In the genomic region with DNA sequence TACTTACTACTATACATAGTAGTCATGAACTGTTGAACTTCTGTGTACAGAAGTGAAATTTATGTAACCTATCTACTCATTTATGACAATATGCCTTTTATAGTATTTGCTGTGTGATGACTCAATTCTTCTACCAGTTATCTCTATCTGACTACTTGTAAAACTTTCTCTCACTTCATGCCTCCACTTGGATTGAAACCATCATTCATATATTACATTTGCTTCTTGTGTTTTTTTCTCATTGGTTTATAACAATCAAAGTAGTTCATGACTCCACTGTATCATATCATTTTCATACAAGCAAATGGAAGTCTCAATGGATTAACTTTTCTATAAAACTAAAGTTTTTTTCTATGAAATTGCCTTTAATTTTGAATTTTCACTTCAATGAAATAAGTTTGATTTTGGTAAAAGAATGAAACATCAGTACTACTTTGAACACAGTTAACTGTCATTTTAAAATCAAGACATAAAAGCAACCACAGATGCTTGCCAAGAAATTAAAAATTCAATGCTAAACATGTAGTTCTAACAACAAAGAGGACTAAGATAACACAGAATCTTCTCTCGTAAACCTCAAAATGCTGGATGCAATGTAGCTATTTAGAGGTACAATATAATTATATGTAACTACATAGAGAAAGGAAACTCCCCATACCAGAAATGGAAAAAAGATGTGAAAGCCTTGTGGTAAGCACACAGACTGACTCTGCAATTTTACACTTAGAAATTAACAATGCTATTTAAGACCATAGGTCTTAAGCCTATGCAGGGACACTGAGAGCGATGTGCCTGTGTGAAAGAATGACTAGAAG, we compare ENCODE assay signal across 8 cellular contexts. TPM values are rescaled to one million over a fixed set of nuclear protein-coding genes. Genes with fewer than 3 reads are reported as not detected.
DNase-seq lines count a peak whose midpoint lies in the region; ATAC-seq, FAIRE-seq and TF ChIP-seq lines count a peak whose summit lies in the region.

No MANE protein-coding gene starts in this region.

- TF ChIP-seq CTCF in colonic mucosa (IDR thresholded peaks at IDR 0.05): no peak
- no peak for TF ChIP-seq CTCF in SK-N-SH (IDR thresholded peaks at IDR 0.05)
- TF ChIP-seq CTCF in D721Med (IDR thresholded peaks at IDR 0.05; ENCODE audit: insufficient read depth, missing control alignments): no peak

- no peaks in the 10 kb centered on the region for H3F3A ChIP-seq in SK-N-SH (replicated peaks; ENCODE audit: insufficient read depth)

- no peak for TF ChIP-seq EP300 in SK-N-SH (IDR thresholded peaks at IDR 0.05; ENCODE audit: borderline replicate concordance in 1 of 2, low read depth in 1 of 2, low read length in 1 of 2)

- H3K36me3 ChIP-seq in colonic mucosa: no peaks in the 10 kb centered on the region
- H3K36me3 ChIP-seq in SK-N-SH (replicated peaks in 1 of 2; ENCODE audit: control insufficient read depth in 1 of 2, insufficient read depth in 2 of 2, low read length in 1 of 2): no peaks in the 10 kb centered on the region

- H3K27me3 ChIP-seq in colonic mucosa (no peaks in the 10 kb centered on the region), SK-N-SH (ENCODE audit: insufficient read depth) (no peaks in the 10 kb centered on the region)

- POLR2A ChIA-PET in SK-N-SH (lab: Yijun Ruan, JAX): no interaction called here

- CTCF ChIA-PET in SK-N-SH (lab: Yijun Ruan, JAX): no interaction called here

- H2AFZ ChIP-seq in SK-N-SH (ENCODE audit: low read depth): no peak overlapping the region

- no peak for TF ChIP-seq POLR2A in GM18505 (IDR thresholded peaks at IDR 0.05; ENCODE audit: borderline replicate concordance, extremely low read depth, insufficient read depth, insufficient read length)

- H3K4me2 ChIP-seq in SK-N-SH: no peak overlapping the region

- intact Hi-C loops in colonic mucosa (cut with DNase I): no loop called here

- peak overlapping the region; percentile 75 for H3K27ac ChIP-seq in colonic mucosa
- no peak overlapping the region for H3K27ac ChIP-seq in SK-N-SH (ENCODE audit: low read depth in 2 of 2, low read length in 1 of 2)

- FAIRE-seq in D721Med (lab: Jason Lieb, UNC): no peak

- H3K4me1 ChIP-seq in colonic mucosa (no peaks in the 10 kb centered on the region), SK-N-SH (ENCODE audit: control insufficient read depth in 1 of 2, insufficient read depth in 2 of 2, low read depth in 1 of 2, low read length in 1 of 2) (peaks cover 0 to 3% of the 10 kb centered on the region in 2 experiments; a peak in 2 of 4 replicates)

- no peaks in the 10 kb centered on the region for H3K9me3 ChIP-seq in colonic mucosa
- H3K9me3 ChIP-seq in SK-N-SH: no peaks in the 10 kb centered on the region

- peak; percentile 87 for ATAC-seq in GM18505 (IDR thresholded peaks at IDR 0.05; ENCODE audit: unreplicated experiment)
- ATAC-seq in GM21447 (IDR thresholded peaks at IDR 0.05; ENCODE audit: unreplicated experiment): peak; percentile 90
- ATAC-seq in HG03354 (IDR thresholded peaks at IDR 0.05; ENCODE audit: poor library complexity, severe bottlenecking, unreplicated experiment): peak; percentile 90

- 82% methylated on average over 2 of the region's 2 CpGs for WGBS in SK-N-SH (ENCODE audit: low lambda C conversion rate)

- TF ChIP-seq RAD21 in SK-N-SH (IDR thresholded peaks at IDR 0.05; ENCODE audit: low read length): no peak

- no peak overlapping the region for H3K9ac ChIP-seq in colonic mucosa (ENCODE audit: low read depth in 2 of 2, low read length in 2 of 2)
- no peak overlapping the region for H3K9ac ChIP-seq in SK-N-SH

- H3K4me3 ChIP-seq in colonic mucosa (no peak overlapping the region), SK-N-SH (ENCODE audit: low read depth in 2 of 2, low read length in 1 of 2) (no peak overlapping the region)

- no peaks in the 10 kb centered on the region for H3K79me2 ChIP-seq in SK-N-SH (ENCODE audit: insufficient read depth)

- H3K9me2 ChIP-seq in SK-N-SH: no peaks in the 10 kb centered on the region

- DNase-seq in colonic mucosa: no peak
- DNase-seq in SK-N-SH: no peak
- DNase-seq in NK-92 treated with Interleukin-12 subunit alpha and Interleukin-12 subunit beta, amount 100 ng/mL, for 24 hours (lab: John Stamatoyannopoulos, UW): no peak
- no peak for DNase-seq in iPS-NIHi11 (ENCODE audit: low spot score)
- no peak for DNase-seq in D721Med (ENCODE audit: insufficient read length, low spot score)

- no peaks in the 10 kb centered on the region for H4K20me1 ChIP-seq in SK-N-SH (ENCODE audit: insufficient read depth)

TF ChIP-seq in SK-N-SH, 30 proteins besides CTCF, POLR2A, EP300 and RAD21:
- TF ChIP-seq CHD2 (IDR thresholded peaks at IDR 0.05; ENCODE audit: low read length, partially characterized antibody): no peak
- no peak for TF ChIP-seq PBX3 (IDR thresholded peaks at IDR 0.05)

RNA-seq across cellular contexts. Expression of gene EXPH5, which starts 27.6 kb away (rescaled TPM):
- 10 to 100 TPM; 32.2 to 41.8 TPM for total RNA-seq in colonic mucosa
- polyA plus RNA-seq in SK-N-SH (2012; rRNA removed): 0.03 and 0.05 TPM in 2 replicates
- 0.03 and 0.05 TPM in 2 replicates for polyA plus RNA-seq in SK-N-SH (2012; cell fraction: cytosol; rRNA removed)
- 0.04 and 0.05 TPM in 2 replicates for polyA plus RNA-seq in SK-N-SH (2012; cell fraction: nucleus; rRNA removed)

RNA-seq across cellular contexts. Expression of gene DDX10, which starts 43.7 kb away (rescaled TPM):
- 10 to 100 TPM; 12.6 to 17.6 TPM for total RNA-seq in colonic mucosa
- 35.8 and 42.7 TPM in 2 replicates for polyA plus RNA-seq in SK-N-SH (2012; rRNA removed)
- polyA plus RNA-seq in SK-N-SH (2012; cell fraction: cytosol; rRNA removed): 40.8 and 52.9 TPM in 2 replicates
- 32.8 and 39.3 TPM in 2 replicates for polyA plus RNA-seq in SK-N-SH (2012; cell fraction: nucleus; rRNA removed)
